Comparison of ENCODE assay signal across 16 cellular contexts in the genomic region with DNA sequence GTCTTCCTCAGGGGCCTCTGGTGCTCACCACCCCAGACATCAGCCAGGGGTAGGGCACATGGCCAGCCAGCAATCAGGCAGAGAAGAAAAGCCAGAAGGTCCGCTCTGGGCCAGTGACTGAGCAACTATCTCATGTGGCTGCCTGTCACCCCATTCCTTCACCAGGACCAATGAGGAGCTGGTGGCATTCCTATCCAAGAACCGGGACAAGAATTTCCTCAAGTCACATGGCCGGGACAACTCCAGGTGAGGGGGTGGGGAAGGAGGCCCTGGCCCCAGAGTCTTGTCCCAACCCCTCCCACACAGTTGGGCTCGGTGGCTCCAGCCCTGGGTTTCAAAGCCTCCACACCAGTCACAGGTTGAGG. TPM values are rescaled to one million over a fixed set of nuclear protein-coding genes. Genes with fewer than 3 reads are reported as not detected.
DNase-seq lines count a peak whose midpoint lies in the region; TF ChIP-seq lines count a peak whose summit lies in the region.
"Had no signal": no experiment of that assay in that cellular context is flagged by ENCODE, and none has a peak within 500 bp of the region (broad histone marks: within the 10 kb centered on the region; RNA-seq: fewer than 3 reads in every experiment).

No MANE protein-coding gene starts in this region.

- H3K4me1 Mint-ChIP-seq in endodermal cell: no peaks in the 10 kb centered on the region
- H3K4me1 Mint-ChIP-seq: H9 had no signal

- intact Hi-C loops in vagina (cut with DNase I): loop anchor here (10.0 kb wide), 1 partner anchor 119 kb away; a partner anchor contains a TSS

- peak; percentile 47 for DNase-seq in activated CD8-positive, alpha-beta memory T cell treated with anti-CD3 and anti-CD28 coated beads, Interleukin-2, amount 50 U/mL, for 48 hours
- DNase-seq in activated CD8-positive, alpha-beta memory T cell treated with anti-CD3 and anti-CD28 coated beads for 24 hours: no peak
- DNase-seq in endodermal cell: peak; percentile 46
- peak; percentile 59 for DNase-seq in osteoblast (ENCODE audit: insufficient read length, low spot score, missing footprints)
- DNase-seq in NCI-H2029 treated with DMSO at 0.1 percent for 48 hours (lab: John Stamatoyannopoulos, UW): no peak
- DNase-seq in vagina (ENCODE audit: extremely low spot score in 2 of 2): no peak
- DNase-seq in RKO (ENCODE audit: low spot score): no peak
- DNase-seq: 8988T, AML-193, GF-D8, GOT3, H9 had no signal

- H3K27me3 Mint-ChIP-seq in endodermal cell (ENCODE audit: insufficient read depth): no peaks in the 10 kb centered on the region

- H3K36me3 ChIP-seq in HEK293 (ENCODE audit: control insufficient read depth in 2 of 2, insufficient read depth in 1 of 2, low read length in 2 of 2): peaks cover 9 to 87% of the 10 kb centered on the region in 2 experiments; a peak in 2 of 3 replicates
- peaks cover 61% of the 10 kb centered on the region for H3K36me3 ChIP-seq in endodermal cell (ENCODE audit: control insufficient read depth, insufficient read depth, low read length)
- H3K36me3 ChIP-seq in osteoblast (ENCODE audit: insufficient read depth, low read length): peaks cover 73% of the 10 kb centered on the region
- H3K36me3 ChIP-seq in vagina: peaks cover 0 to 60% of the 10 kb centered on the region in 2 donors

- H3K4me3 Mint-ChIP-seq in endodermal cell: no peak overlapping the region
- H3K4me3 Mint-ChIP-seq: CD8-positive, alpha-beta memory T cell; H9 had no signal

- no peak for TF ChIP-seq CTCF in HEK293 (tag by site-specific recombination; IDR thresholded peaks at IDR 0.05)
- no peak for TF ChIP-seq CTCF in endodermal cell (conservative IDR thresholded peaks at IDR 0.05)
- no peak for TF ChIP-seq CTCF in osteoblast (IDR thresholded peaks at IDR 0.05; ENCODE audit: extremely low read depth, low read depth, low read length)
- no peak for TF ChIP-seq CTCF in vagina (IDR thresholded peaks at IDR 0.05)

- H4K20me1 ChIP-seq in osteoblast (ENCODE audit: insufficient read depth, low read length): peaks cover 54% of the 10 kb centered on the region

- no peak overlapping the region for H3K9ac ChIP-seq in endodermal cell (ENCODE audit: extremely low read depth, low read length, poor library complexity, severe bottlenecking)
- H3K9ac ChIP-seq: BLaER1 had no signal

- H3K9me3 Mint-ChIP-seq in endodermal cell: no peaks in the 10 kb centered on the region
- H3K9me3 Mint-ChIP-seq: CD8-positive, alpha-beta memory T cell; H9 had no signal

- H3K4me2 ChIP-seq in osteoblast (ENCODE audit: insufficient read depth, low read length): no peak overlapping the region

- H3K27ac Mint-ChIP-seq in endodermal cell: no peak overlapping the region
- H3K27ac Mint-ChIP-seq: H9 had no signal

- CTCF ChIA-PET in HEK293 (lab: Yijun Ruan, JAX): interaction anchor here (0.7 kb wide), 1 partner anchor 149 kb away, joined by 3 read pairs; no protein-coding TSS in a partner anchor

- no peak overlapping the region for H2AFZ ChIP-seq in osteoblast (ENCODE audit: low read length)

- H3K79me2 ChIP-seq in osteoblast (ENCODE audit: insufficient read depth, low read length): peaks cover 31% of the 10 kb centered on the region

- H3K27me3 ChIP-seq in endodermal cell (ENCODE audit: control insufficient read depth, insufficient read depth, low read length, poor library complexity, severe bottlenecking): no peaks in the 10 kb centered on the region
- H3K27me3 ChIP-seq in osteoblast (ENCODE audit: insufficient read depth, low read length): no peaks in the 10 kb centered on the region
- H3K27me3 ChIP-seq in vagina: no peaks in the 10 kb centered on the region
- H3K27me3 ChIP-seq: BLaER1 had no signal

- no peak overlapping the region for H3K4me3 ChIP-seq in HEK293 (ENCODE audit: low read depth, low read length)
- H3K4me3 ChIP-seq in endodermal cell (ENCODE audit: low read length): no peak overlapping the region
- H3K4me3 ChIP-seq in osteoblast (ENCODE audit: insufficient read depth, low read length): no peak overlapping the region
- H3K4me3 ChIP-seq in vagina: no peak overlapping the region
- H3K4me3 ChIP-seq: BLaER1 had no signal

- H3K4me1 ChIP-seq in HEK293 (ENCODE audit: control insufficient read depth, insufficient read depth, low read length) (no peaks in the 10 kb centered on the region), endodermal cell (ENCODE audit: control insufficient read depth, insufficient read depth, low read length) (no peaks in the 10 kb centered on the region), osteoblast (ENCODE audit: insufficient read depth, low read length) (no peaks in the 10 kb centered on the region), vagina (peaks cover 8% of the 10 kb centered on the region)
- H3K4me1 ChIP-seq: Caco-2 had no signal

- H3K36me3 Mint-ChIP-seq in endodermal cell (ENCODE audit: low read depth): peaks cover 73% of the 10 kb centered on the region

- 93% methylated on average over 4 of the region's 4 CpGs; no CpG with 5 or more reads in 1 of the 2 experiments for WGBS in endodermal cell (ENCODE audit: insufficient coverage in 1 of 2, insufficient read length in 1 of 2), 2 experiments

- no peak overlapping the region for H3K27ac ChIP-seq in HEK293 (ENCODE audit: extremely low read depth, low read depth, low read length)
- H3K27ac ChIP-seq in endodermal cell (ENCODE audit: low read depth, low read length): no peak overlapping the region
- no peak overlapping the region for H3K27ac ChIP-seq in osteoblast (ENCODE audit: low read depth, low read length)
- H3K27ac ChIP-seq in vagina: no peak overlapping the region

- no peak for TF ChIP-seq POLR2A in vagina (IDR thresholded peaks at IDR 0.05)

- H3K9me3 ChIP-seq in HEK293 (ENCODE audit: control insufficient read depth, insufficient read depth, low read depth, low read length) (no peaks in the 10 kb centered on the region), endodermal cell (ENCODE audit: control insufficient read depth, low read length) (no peaks in the 10 kb centered on the region), osteoblast (ENCODE audit: low read depth, low read length) (no peaks in the 10 kb centered on the region), vagina (no peaks in the 10 kb centered on the region)
- H3K9me3 ChIP-seq: BLaER1, Caco-2 had no signal

- POLR2A ChIA-PET in HEK293 (lab: Yijun Ruan, JAX): interaction anchor here (1.0 to 1.5 kb wide), 2 partner anchors 9 kb away, joined by 3 to 6 read pairs; a partner anchor contains a TSS

TF ChIP-seq in HEK293, 187 proteins besides CTCF, POLR2A, EP300 and RAD21:
- no peak for TF ChIP-seq GLI4 (tag by site-specific recombination; IDR thresholded peaks at IDR 0.05)
- peak; percentile 15; the same call in 1 of the 2 replicates for TF ChIP-seq SP2 (tag by site-specific recombination; IDR thresholded peaks at IDR 0.05)

RNA-seq across cellular contexts. Expression of a gene that starts 9.4 kb away (rescaled TPM):
- total RNA-seq in endodermal cell (10 to 100 TPM; 54.1 to 65.9 TPM), osteoblast (40.5 and 46.6 TPM in 2 replicates), vagina (30.4 TPM)
- 20.9 TPM for polyA plus RNA-seq in endodermal cell (2013, experiment 1 of 2)
- 22.1 TPM for polyA plus RNA-seq in endodermal cell (2013, experiment 2 of 2)

RNA-seq across cellular contexts. Expression of a gene that starts 17.7 kb away (rescaled TPM):
- total RNA-seq in endodermal cell (10 to 100 TPM; 70.9 to 76.7 TPM), osteoblast (54.2 and 55.7 TPM in 2 replicates), vagina (41.7 TPM)
- 69.7 TPM for polyA plus RNA-seq in endodermal cell (2013, experiment 1 of 2)
- 62.0 TPM for polyA plus RNA-seq in endodermal cell (2013, experiment 2 of 2)

RNA-seq across cellular contexts. Expression of a gene that starts 17.7 kb away (rescaled TPM):
- total RNA-seq in endodermal cell (10 to 100 TPM; 14.1 to 26.8 TPM), osteoblast (0.59 and 0.72 TPM in 2 replicates), vagina (2.9 TPM)
- 26.3 TPM for polyA plus RNA-seq in endodermal cell (2013, experiment 1 of 2)
- 24.8 TPM for polyA plus RNA-seq in endodermal cell (2013, experiment 2 of 2)

RNA-seq across cellular contexts. Expression of a gene that starts 42.0 kb away (rescaled TPM):
- total RNA-seq in endodermal cell: 10 to 100 TPM; 87.9 to 98.2 TPM
- polyA plus RNA-seq in endodermal cell (2013, experiment 1 of 2): 79.9 TPM
- polyA plus RNA-seq in endodermal cell (2013, experiment 2 of 2): 86.0 TPM
- total RNA-seq in osteoblast: 121 and 125 TPM in 2 replicates
- 49.6 TPM for total RNA-seq in vagina

Comparison
In these comparisons a context has a peak if more than half of its experiments do, and no peak if none do; other contexts are left out.
1. DNase-seq: peak in activated CD8-positive, alpha-beta memory T cell treated with anti-CD3 and anti-CD28 coated beads, Interleukin-2, amount 50 U/mL, for 48 hours (single experiment), endodermal cell (single experiment) and osteoblast (single experiment); none in activated CD8-positive, alpha-beta memory T cell treated with anti-CD3 and anti-CD28 coated beads for 24 hours (single experiment), NCI-H2029 treated with DMSO at 0.1 percent for 48 hours (single experiment), vagina (0 of 2) and RKO (single experiment).